In genomic region chr6:10278786-10279185, GRCh38 we compare ENCODE assay signal across 23 cellular contexts.
DNase-seq lines count a peak whose midpoint lies in the region.
"Had no signal": no experiment of that assay in that cellular context is flagged by ENCODE, and none has a peak within 500 bp of the region (broad histone marks: within the 10 kb centered on the region; RNA-seq: fewer than 3 reads in every experiment).

No MANE protein-coding gene starts in this region.

- no peak overlapping the region for H3K4me3 ChIP-seq in neuronal stem cell (ENCODE audit: low read length in 2 of 2)

- H3K79me1 ChIP-seq in neuronal stem cell (ENCODE audit: low read depth, low read length), result no peaks in the 10 kb centered on the region

- H3K4me2 ChIP-seq in neuronal stem cell (ENCODE audit: insufficient read depth, low read length, poor library complexity, severe bottlenecking), result no peak overlapping the region
- H3K4me2 ChIP-seq: KMS-11 had no signal

- no peaks in the 10 kb centered on the region for H3K36me3 ChIP-seq in neuronal stem cell (replicated peaks in 1 of 2; ENCODE audit: control insufficient read depth in 2 of 2, insufficient read depth in 2 of 2, low read length in 2 of 2)

- H3K23ac ChIP-seq in neuronal stem cell (ENCODE audit: low read depth, low read length, poor library complexity), result no peak overlapping the region

- H2BK12ac ChIP-seq in neuronal stem cell (ENCODE audit: low read length), result no peak overlapping the region

- H2BK5ac ChIP-seq in neuronal stem cell (ENCODE audit: low read length), result no peak overlapping the region

- DNase-seq in M059J (ENCODE audit: low read depth) (peak; percentile 53), astrocyte of the hippocampus (ENCODE audit: low read depth, low spot score) (peak; percentile 40), midbrain (lab: John Stamatoyannopoulos, UW) (peak; percentile 48), superior temporal gyrus (ENCODE audit: extremely low spot score) (peak; percentile 31), HT-29 (ENCODE audit: low spot score) (no peak), NCI-H774 (lab: John Stamatoyannopoulos, UW) (no peak), neuronal stem cell (ENCODE audit: low spot score) (no peak)
- DNase-seq: AML-193, COR-L47, DMS 273 treated with DMSO at 0.1 percent for 48 hours, DND-41, GDM1, H7, HFFc6, NCI-H1048, NCI-H1436, NCI-H1930, NCI-H446 treated with DMSO at 0.1 percent for 48 hours, NCI-H69, OCI-M1, RPMI8226, SHP77 treated with DMSO at 0.1 percent for 48 hours had no signal

- no peak overlapping the region for H2AFZ ChIP-seq in neuronal stem cell (ENCODE audit: low read length)

- no peaks in the 10 kb centered on the region for H3K27me3 ChIP-seq in neuronal stem cell (ENCODE audit: control insufficient read depth in 3 of 3, insufficient read depth in 3 of 3, low read depth in 1 of 3, low read length in 3 of 3)

- no peak overlapping the region for H4K91ac ChIP-seq in neuronal stem cell (ENCODE audit: low read depth, low read length, poor library complexity)

- no peak overlapping the region for H3K18ac ChIP-seq in neuronal stem cell (ENCODE audit: low read length)

- H3K4me1 ChIP-seq in neuronal stem cell (ENCODE audit: control insufficient read depth in 2 of 2, insufficient read depth in 1 of 2, low read depth in 1 of 2, low read length in 2 of 2), result no peaks in the 10 kb centered on the region

- H2BK120ac ChIP-seq in neuronal stem cell (ENCODE audit: low read depth, low read length), result no peak overlapping the region

- no peak overlapping the region for H3K27ac ChIP-seq in neuronal stem cell (replicated peaks; ENCODE audit: low read length)
- H3K27ac ChIP-seq: KMS-11 had no signal

- H2AK5ac ChIP-seq in neuronal stem cell (ENCODE audit: low read depth, low read length), result no peak overlapping the region

- H3K9ac ChIP-seq in neuronal stem cell (ENCODE audit: low read depth, low read length, poor library complexity), result no peak overlapping the region
- H3K9ac ChIP-seq: KMS-11 had no signal

- no peak overlapping the region for H3K4ac ChIP-seq in neuronal stem cell (ENCODE audit: low read length)

- H4K8ac ChIP-seq in neuronal stem cell (ENCODE audit: low read depth, low read length), result no peak overlapping the region

- no peaks in the 10 kb centered on the region for H3K9me3 ChIP-seq in neuronal stem cell (replicated peaks in 1 of 2; ENCODE audit: control insufficient read depth in 2 of 2, insufficient read depth in 1 of 2, low read depth in 1 of 2, low read length in 2 of 2)

- H2BK15ac ChIP-seq in neuronal stem cell (ENCODE audit: low read length), result no peak overlapping the region

- H3K14ac ChIP-seq in neuronal stem cell (ENCODE audit: low read length), result no peak overlapping the region

Comparison
In these comparisons a context has a peak if more than half of its experiments do, and no peak if none do; other contexts are left out.
1. DNase-seq: peak in M059J (single experiment), astrocyte of the hippocampus (single experiment), midbrain (single experiment) and superior temporal gyrus (single experiment); none in HT-29 (single experiment), NCI-H774 (single experiment) and neuronal stem cell (single experiment).